ENCODE assay signal across 12 cellular contexts in the genomic region with DNA sequence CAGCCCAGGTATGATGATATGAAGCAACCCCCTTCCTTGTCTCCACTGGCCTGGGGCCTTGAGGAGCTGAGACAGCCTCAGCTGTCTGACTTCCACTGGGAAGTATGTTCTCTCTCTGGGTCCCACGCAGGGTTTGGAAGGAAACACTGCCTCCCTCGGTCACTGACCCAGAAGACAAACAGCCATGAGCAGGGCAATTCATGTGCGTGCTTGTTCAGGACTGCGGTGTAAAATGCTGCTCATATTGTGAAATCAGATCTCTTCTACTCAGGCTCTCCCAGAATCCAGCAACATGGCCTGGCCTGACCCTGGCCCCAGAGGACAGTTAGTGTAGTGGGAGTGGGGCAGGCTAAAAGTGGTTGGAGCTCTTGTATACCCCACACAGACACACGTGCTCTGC. TPM values are rescaled to one million over a fixed set of nuclear protein-coding genes. Genes with fewer than 3 reads are reported as not detected.
DNase-seq lines count a peak whose midpoint lies in the region; TF ChIP-seq lines count a peak whose summit lies in the region.
"Had no signal": no experiment of that assay in that cellular context is flagged by ENCODE, and none has a peak within 500 bp of the region (broad histone marks: within the 10 kb centered on the region; RNA-seq: fewer than 3 reads in every experiment).

No MANE protein-coding gene starts in this region.

- H2BK120ac ChIP-seq in mesendoderm (ENCODE audit: low read depth, low read length): no peak overlapping the region

- no peak overlapping the region for H3K9ac ChIP-seq in mesendoderm (ENCODE audit: low read length)

- DNase-seq in NB4 (ENCODE audit: low read depth) (peak; percentile 60), esophagus squamous epithelium (lab: John Stamatoyannopoulos, UW) (no peak), mesendoderm (no peak), ascending aorta (ENCODE audit: low spot score in 2 of 2) (no peak), NCI-H1436 treated with DMSO at 0.1 percent for 48 hours (lab: John Stamatoyannopoulos, UW) (no peak), activated gamma-delta T cell treated with Interleukin-2 at 50 U/mL for 16 hours (no peak), midbrain (lab: John Stamatoyannopoulos, UW) (no peak)
- DNase-seq: DND-41; NCI-H2171; stimulated activated CD4-positive, alpha-beta T cell treated with anti-CD3 and anti-CD28 coated beads, Interleukin-15, amount 100 ng/mL, for 24 hours had no signal

- H3K4me1 ChIP-seq in ACC112 (ENCODE audit: control insufficient read depth, insufficient read depth, low read length, unreplicated experiment): peaks cover 12% of the 10 kb centered on the region
- peaks cover 6 to 39% (median 12%) of the 10 kb centered on the region in 3 donors for H3K4me1 ChIP-seq in esophagus squamous epithelium
- no peaks in the 10 kb centered on the region for H3K4me1 ChIP-seq in mesendoderm (ENCODE audit: control insufficient read depth, low read depth, low read length)
- H3K4me1 ChIP-seq in ascending aorta: no peaks in the 10 kb centered on the region

- H3K23ac ChIP-seq in mesendoderm (ENCODE audit: low read length): no peak overlapping the region

- H3K27me3 ChIP-seq in ACC112 (ENCODE audit: insufficient read depth, low read length): no peaks in the 10 kb centered on the region
- H3K27me3 ChIP-seq in esophagus squamous epithelium: no peaks in the 10 kb centered on the region
- no peaks in the 10 kb centered on the region for H3K27me3 ChIP-seq in mesendoderm (ENCODE audit: insufficient read depth, low read length, poor library complexity)
- no peaks in the 10 kb centered on the region for H3K27me3 ChIP-seq in ascending aorta

- H3K27ac ChIP-seq in ACC112 (ENCODE audit: low read depth, low read length) (peak overlapping the region; percentile 62; the same call in 1 of the 2 replicates), esophagus squamous epithelium (peak overlapping the region; percentile 47 to 76 (median 70)), mesendoderm (ENCODE audit: low read depth, low read length) (no peak overlapping the region), ascending aorta (no peak overlapping the region)

- H3K56ac ChIP-seq in mesendoderm (ENCODE audit: low read length): peak overlapping the region; percentile 7

- H3K79me1 ChIP-seq in mesendoderm (ENCODE audit: low read length): no peaks in the 10 kb centered on the region

- H3K4ac ChIP-seq in mesendoderm (ENCODE audit: low read depth, low read length): no peak overlapping the region

- H3K4me3 ChIP-seq in ACC112 (ENCODE audit: low read depth, low read length): no peak overlapping the region
- H3K4me3 ChIP-seq in NB4 (ENCODE audit: low read depth, low read length): no peak overlapping the region
- H3K4me3 ChIP-seq in esophagus squamous epithelium: no peak overlapping the region
- no peak overlapping the region for H3K4me3 ChIP-seq in mesendoderm (ENCODE audit: low read length)
- H3K4me3 ChIP-seq in ascending aorta: no peak overlapping the region

- TF ChIP-seq CTCF in NB4 (IDR thresholded peaks at IDR 0.05; ENCODE audit: low read depth, low read length) (no peak), esophagus squamous epithelium (IDR thresholded peaks at IDR 0.05) (peak in 2 of 6 experiments; percentile 16 to 31), ascending aorta (IDR thresholded peaks at IDR 0.05) (no peak)

- WGBS in esophagus squamous epithelium, 2 donors: 40 to 60% methylated on average over 1 of the region's 5 CpGs
- WGBS in mesendoderm (ENCODE audit: extremely low coverage, insufficient coverage, low lambda C conversion rate): no CpG with 5 or more reads among the region's 5 CpGs

- H3K79me2 ChIP-seq in ACC112 (ENCODE audit: control insufficient read depth, insufficient read depth, low read length, unreplicated experiment) (no peaks in the 10 kb centered on the region), mesendoderm (ENCODE audit: control insufficient read depth, insufficient read depth, low read length) (no peaks in the 10 kb centered on the region)

- no peak overlapping the region for H3K4me2 ChIP-seq in mesendoderm (ENCODE audit: low read length)

- TF ChIP-seq POLR2A in NB4 (IDR thresholded peaks at IDR 0.05; ENCODE audit: extremely low read depth, insufficient read length) (no peak), esophagus squamous epithelium (IDR thresholded peaks at IDR 0.05) (no peak)

- no peak overlapping the region for H2AK5ac ChIP-seq in mesendoderm (ENCODE audit: low read length)

- H3K36me3 ChIP-seq in ACC112 (ENCODE audit: insufficient read depth, low read length): no peaks in the 10 kb centered on the region
- H3K36me3 ChIP-seq in esophagus squamous epithelium: no peaks in the 10 kb centered on the region
- H3K36me3 ChIP-seq in mesendoderm (ENCODE audit: control insufficient read depth, insufficient read depth, low read length): no peaks in the 10 kb centered on the region
- no peaks in the 10 kb centered on the region for H3K36me3 ChIP-seq in ascending aorta

- no peak overlapping the region for H4K5ac ChIP-seq in mesendoderm (ENCODE audit: low read length)

- H2AFZ ChIP-seq in ACC112 (ENCODE audit: low read length, unreplicated experiment): no peak overlapping the region

- H3K9me3 ChIP-seq in esophagus squamous epithelium (no peaks in the 10 kb centered on the region), ascending aorta (no peaks in the 10 kb centered on the region)

- intact Hi-C loops in esophagus squamous epithelium (cut with DNase I): no loop called here
- intact Hi-C loops in ascending aorta (cut with DNase I): no loop called here

- H2BK15ac ChIP-seq in mesendoderm (replicated peaks; ENCODE audit: low read depth): no peak overlapping the region

- no peak overlapping the region for H3K18ac ChIP-seq in mesendoderm (ENCODE audit: low read length)

- no peak overlapping the region for H2BK5ac ChIP-seq in mesendoderm (ENCODE audit: low read length)

- no peak overlapping the region for H4K8ac ChIP-seq in mesendoderm (ENCODE audit: low read depth, low read length)

RNA-seq across cellular contexts. Expression of a gene that starts 2.8 kb away (rescaled TPM):
- total RNA-seq in esophagus squamous epithelium (under 1 TPM in 3 of 4 donors, not detected in 1; under 0.01 to 0.91 (median 0.13) TPM), ascending aorta (not detected)
- polyA plus RNA-seq in mesendoderm (2013, experiment 1 of 2): 0.27 TPM
- 0.25 TPM for polyA plus RNA-seq in mesendoderm (2013, experiment 2 of 2)
- total RNA-seq: A673 had no signal

RNA-seq across cellular contexts. Expression of a gene that starts 30.5 kb away (rescaled TPM):
- total RNA-seq in esophagus squamous epithelium (10 to 100 TPM in 3 of 4 donors, 1 to 10 TPM in 1; 8.8 to 24.6 (median 12.2) TPM), ascending aorta (13.7 TPM)
- 20.6 TPM for polyA plus RNA-seq in mesendoderm (2013, experiment 1 of 2)
- 19.0 TPM for polyA plus RNA-seq in mesendoderm (2013, experiment 2 of 2)

RNA-seq across cellular contexts. Expression of a gene that starts 33.9 kb away (rescaled TPM):
- 1 to 10 TPM in 1 of 4 donors, under 1 TPM in 1, not detected in 2; 0.15 to 3.6 TPM for total RNA-seq in esophagus squamous epithelium
- polyA plus RNA-seq in mesendoderm (2013, experiment 1 of 2): 0.84 TPM
- polyA plus RNA-seq in mesendoderm (2013, experiment 2 of 2): 1.4 TPM
- total RNA-seq in ascending aorta: 11.5 TPM
- total RNA-seq: A673 had no signal

RNA-seq across cellular contexts. Expression of a gene that starts 43.9 kb away (rescaled TPM):
- total RNA-seq in esophagus squamous epithelium (under 1 TPM; 0.09 to 0.76 (median 0.46) TPM), ascending aorta (0.53 TPM)
- 10.5 TPM for polyA plus RNA-seq in mesendoderm (2013, experiment 1 of 2)
- 10.1 TPM for polyA plus RNA-seq in mesendoderm (2013, experiment 2 of 2)

RNA-seq across cellular contexts. Expression of a gene that starts 55.4 kb away (rescaled TPM):
- total RNA-seq in esophagus squamous epithelium: 100 to 1,000 TPM in 3 of 4 donors, 10 to 100 TPM in 1; 96.2 to 166 (median 149) TPM
- 20.7 TPM for polyA plus RNA-seq in mesendoderm (2013, experiment 1 of 2)
- polyA plus RNA-seq in mesendoderm (2013, experiment 2 of 2): 21.6 TPM
- total RNA-seq in ascending aorta: 174 TPM

Comparison
In these comparisons a context has a peak if more than half of its experiments do, and no peak if none do; other contexts are left out.
1. H3K27ac ChIP-seq: peak in ACC112 (single experiment) and esophagus squamous epithelium (4 of 4); none in mesendoderm (single experiment) and ascending aorta (0 of 2).